1 cellular context compared by ENCODE assay signal in the genomic region with DNA sequence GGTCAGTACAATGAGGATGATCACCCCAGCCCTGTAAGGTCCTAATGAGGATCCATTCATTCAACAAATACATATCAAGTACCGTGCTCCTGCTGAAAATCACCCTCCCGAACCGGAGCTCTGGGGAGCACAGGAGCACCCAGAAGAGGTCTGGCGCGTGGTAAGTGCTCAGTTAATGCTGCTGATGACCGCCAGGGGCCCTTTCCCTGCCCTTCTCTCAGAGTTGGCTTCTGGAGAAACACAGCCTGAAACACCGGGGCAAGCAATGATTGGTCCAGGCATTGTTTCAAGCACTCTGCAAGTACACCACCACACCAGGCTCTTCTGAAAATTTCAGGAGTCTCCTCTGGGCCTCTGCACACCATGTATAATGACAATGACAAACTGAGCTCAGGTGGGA.
TF ChIP-seq lines count a peak whose summit lies in the region.

No MANE protein-coding gene starts in this region.

TF ChIP-seq in A549, 52 proteins besides CTCF, POLR2A, EP300 and RAD21 (continued from another document):
- TF ChIP-seq, protein P1, sequence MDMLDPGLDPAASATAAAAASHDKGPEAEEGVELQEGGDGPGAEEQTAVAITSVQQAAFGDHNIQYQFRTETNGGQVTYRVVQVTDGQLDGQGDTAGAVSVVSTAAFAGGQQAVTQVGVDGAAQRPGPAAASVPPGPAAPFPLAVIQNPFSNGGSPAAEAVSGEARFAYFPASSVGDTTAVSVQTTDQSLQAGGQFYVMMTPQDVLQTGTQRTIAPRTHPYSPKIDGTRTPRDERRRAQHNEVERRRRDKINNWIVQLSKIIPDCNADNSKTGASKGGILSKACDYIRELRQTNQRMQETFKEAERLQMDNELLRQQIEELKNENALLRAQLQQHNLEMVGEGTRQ (IDR thresholded peaks at IDR 0.05): no peak
- no peak for TF ChIP-seq NFE2L2 (conservative IDR thresholded peaks at IDR 0.05; ENCODE audit: low read length)
- no peak for TF ChIP-seq HOXB5 (CRISPR knock-in tag; IDR thresholded peaks at IDR 0.05)
- no peak for TF ChIP-seq HOXB13 (CRISPR knock-in tag; IDR thresholded peaks at IDR 0.05; ENCODE audit: low read depth)
